ENCODE assay signal across 9 cellular contexts in the genomic region with DNA sequence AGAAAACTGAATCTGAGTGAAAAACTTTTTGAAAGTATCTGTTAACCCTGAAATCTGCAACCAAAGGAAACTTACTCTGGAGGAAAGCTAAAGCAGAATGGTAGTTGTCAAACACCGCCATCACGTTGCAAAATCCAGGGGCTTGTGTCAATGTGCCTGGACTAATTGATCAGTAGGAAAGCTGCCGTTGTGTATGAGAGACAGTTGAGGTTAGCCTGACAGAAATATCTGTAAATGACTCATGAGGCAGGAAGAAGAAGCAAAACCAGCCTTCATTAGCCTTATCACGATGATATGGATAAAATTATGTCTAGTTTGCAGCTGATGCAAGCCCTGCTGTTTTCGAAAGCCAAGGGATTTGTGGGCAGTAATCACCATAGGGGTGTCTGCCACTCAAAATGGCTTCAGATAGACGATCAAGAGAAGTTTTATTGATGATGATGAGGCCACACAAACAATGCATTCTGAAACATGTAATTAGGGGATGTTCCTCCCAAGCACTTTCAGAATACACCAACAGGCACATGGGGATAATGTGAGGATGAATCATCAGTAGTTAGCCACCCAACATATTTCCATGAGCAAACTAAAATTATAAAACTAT. TPM values are rescaled to one million over a fixed set of nuclear protein-coding genes. Genes with fewer than 3 reads are reported as not detected.
DNase-seq lines count a peak whose midpoint lies in the region; ATAC-seq and TF ChIP-seq lines count a peak whose summit lies in the region.
"Had no signal": no experiment of that assay in that cellular context is flagged by ENCODE, and none has a peak within 500 bp of the region (broad histone marks: within the 10 kb centered on the region; RNA-seq: fewer than 3 reads in every experiment).

No MANE protein-coding gene starts in this region.

- H2AFZ ChIP-seq in mammary epithelial cell (ENCODE audit: low read depth, low read length) = no peak overlapping the region

- peak overlapping the region; percentile 91 for H3K27ac Mint-ChIP-seq in T-helper 1 cell treated with Interleukin-12 subunit alpha and Interleukin-12 subunit beta and Interleukin-4 antibody, amounts not matched to agents 30 μg/mL and 1 μg/mL, for 36 hours
- H3K27ac Mint-ChIP-seq in type B pancreatic cell (peak overlapping the region; percentile 82), endothelial cell (ENCODE audit: unreplicated experiment) (no peak overlapping the region)

- dilution Hi-C loops in mammary epithelial cell (cut with HindIII; ENCODE audit: low sequenced_read_pairs) = loop anchor here (5.0 kb wide), 1 partner anchor 50 kb away; no protein-coding TSS in a partner anchor

- H3K4me1 ChIP-seq in breast epithelium (no peaks in the 10 kb centered on the region), mammary epithelial cell (ENCODE audit: insufficient read depth, low read length) (peaks cover 4% of the 10 kb centered on the region)

- TF ChIP-seq CTCF in breast epithelium (IDR thresholded peaks at IDR 0.05) = no peak
- TF ChIP-seq CTCF in mammary epithelial cell (conservative IDR thresholded peaks at IDR 0.05 in 1 of 2, IDR thresholded peaks at IDR 0.05 in 1 of 2; ENCODE audit: extremely low read depth in 1 of 2, insufficient read depth in 1 of 2, low read depth in 1 of 2, low read length in 2 of 2) = no peak
- no peak for TF ChIP-seq CTCF in fibroblast of the aortic adventitia (IDR thresholded peaks at IDR 0.05; ENCODE audit: insufficient read depth, low read length)
- no peak for TF ChIP-seq CTCF in type B pancreatic cell (conservative IDR thresholded peaks at IDR 0.05)
- TF ChIP-seq CTCF in endothelial cell (IDR thresholded peaks at IDR 0.05; ENCODE audit: unreplicated experiment) = no peak

- H3K36me3 ChIP-seq in breast epithelium = no peaks in the 10 kb centered on the region
- no peaks in the 10 kb centered on the region for H3K36me3 ChIP-seq in mammary epithelial cell (ENCODE audit: insufficient read depth, low read length)

- no peak for TF ChIP-seq POLR2A in breast epithelium (IDR thresholded peaks at IDR 0.05)

- H3K36me3 Mint-ChIP-seq in T-helper 1 cell treated with Interleukin-12 subunit alpha and Interleukin-12 subunit beta and Interleukin-4 antibody, amounts not matched to agents 30 μg/mL and 1 μg/mL, for 36 hours (ENCODE audit: low read depth) = no peaks in the 10 kb centered on the region
- H3K36me3 Mint-ChIP-seq in type B pancreatic cell = no peaks in the 10 kb centered on the region
- peaks cover 5% of the 10 kb centered on the region for H3K36me3 Mint-ChIP-seq in endothelial cell (ENCODE audit: low read depth, unreplicated experiment)

- H4K20me1 ChIP-seq in mammary epithelial cell (ENCODE audit: insufficient read depth, low read length) = no peaks in the 10 kb centered on the region

- H3K79me2 ChIP-seq in mammary epithelial cell (ENCODE audit: insufficient read depth, low read length) = no peaks in the 10 kb centered on the region

- H3K4me3 ChIP-seq in breast epithelium (peak overlapping the region in 1 of 3 donors; percentile 15), mammary epithelial cell (replicated peaks in 1 of 3; ENCODE audit: insufficient read depth in 1 of 3, low read depth in 2 of 3, low read length in 3 of 3) (no peak overlapping the region), fibroblast of the aortic adventitia (ENCODE audit: low read depth, low read length) (no peak overlapping the region)

- in situ Hi-C loops in mammary epithelial cell (cut with MboI; ENCODE audit: low sequenced_read_pairs in 2 of 2) = no loop called here

- CTCF ChIA-PET in mammary epithelial cell (lab: Charles Lee; ENCODE audit: low non-redundant PET) = no interaction called here

- H3K27me3 ChIP-seq in breast epithelium (no peaks in the 10 kb centered on the region), mammary epithelial cell (ENCODE audit: insufficient read depth, low read length) (peaks cover 3% of the 10 kb centered on the region)

- DNase-seq in breast epithelium (ENCODE audit: low spot score in 2 of 2) = no peak
- no peak for DNase-seq in mammary epithelial cell
- DNase-seq in fibroblast of the aortic adventitia (ENCODE audit: low read depth) = peak; percentile 57
- DNase-seq in type B pancreatic cell (ENCODE audit: extremely low spot score, unreplicated experiment) = no peak
- DNase-seq in NCI-H2029 treated with DMSO at 0.1 percent for 48 hours (lab: John Stamatoyannopoulos, UW) = no peak
- no peak for DNase-seq in endothelial cell (ENCODE audit: low spot score)

- ATAC-seq in GM21576 (IDR thresholded peaks at IDR 0.05; ENCODE audit: unreplicated experiment) = no peak

- H3K9me3 Mint-ChIP-seq in T-helper 1 cell treated with Interleukin-12 subunit alpha and Interleukin-12 subunit beta and Interleukin-4 antibody, amounts not matched to agents 30 μg/mL and 1 μg/mL, for 36 hours = no peaks in the 10 kb centered on the region
- H3K9me3 Mint-ChIP-seq in type B pancreatic cell (no peaks in the 10 kb centered on the region), endothelial cell (ENCODE audit: unreplicated experiment) (no peaks in the 10 kb centered on the region)

- WGBS in mammary epithelial cell (ENCODE audit: low coverage, missing lambda C conversion rate) = 75% methylated on average over 4 of the region's 6 CpGs

- H3K27me3 Mint-ChIP-seq in T-helper 1 cell treated with Interleukin-12 subunit alpha and Interleukin-12 subunit beta and Interleukin-4 antibody, amounts not matched to agents 30 μg/mL and 1 μg/mL, for 36 hours (ENCODE audit: low read depth) = peaks cover 6% of the 10 kb centered on the region
- H3K27me3 Mint-ChIP-seq in type B pancreatic cell = peaks cover 6% of the 10 kb centered on the region
- H3K27me3 Mint-ChIP-seq in endothelial cell (ENCODE audit: unreplicated experiment) = peaks cover 6% of the 10 kb centered on the region

- no peak overlapping the region for H3K9ac ChIP-seq in mammary epithelial cell (ENCODE audit: insufficient read depth, low read length)

- no peak overlapping the region for H3K4me2 ChIP-seq in mammary epithelial cell (ENCODE audit: insufficient read depth, low read depth, low read length)

- peaks cover 40% of the 10 kb centered on the region for H3K4me1 Mint-ChIP-seq in T-helper 1 cell treated with Interleukin-12 subunit alpha and Interleukin-12 subunit beta and Interleukin-4 antibody, amounts not matched to agents 30 μg/mL and 1 μg/mL, for 36 hours (ENCODE audit: low read depth)
- H3K4me1 Mint-ChIP-seq in type B pancreatic cell (ENCODE audit: unreplicated experiment) = peaks cover 47% of the 10 kb centered on the region
- peaks cover 20% of the 10 kb centered on the region for H3K4me1 Mint-ChIP-seq in endothelial cell (ENCODE audit: unreplicated experiment)

- no TSS peak for BruUV-seq in mammary epithelial cell (replicated peaks; lab: Mats Ljungman, UMichigan)

- H3K27ac ChIP-seq in breast epithelium (peak overlapping the region; percentile 40 to 72), mammary epithelial cell (ENCODE audit: insufficient read depth, low read depth, low read length) (no peak overlapping the region)

- intact Hi-C loops in breast epithelium (cut with DNase I; ENCODE audit: low total_unique reads) (loop anchor here (10.0 kb wide), 1 partner anchor 117 kb away; a partner anchor contains a TSS), mammary epithelial cell (cut with micrococcal nuclease) (no loop called here)

- H3K4me3 Mint-ChIP-seq in T-helper 1 cell treated with Interleukin-12 subunit alpha and Interleukin-12 subunit beta and Interleukin-4 antibody, amounts not matched to agents 30 μg/mL and 1 μg/mL, for 36 hours = peak overlapping the region; percentile 41
- H3K4me3 Mint-ChIP-seq in type B pancreatic cell = no peak overlapping the region
- no peak overlapping the region for H3K4me3 Mint-ChIP-seq in endothelial cell (ENCODE audit: unreplicated experiment)

- H3K9me3 ChIP-seq in breast epithelium (no peaks in the 10 kb centered on the region), mammary epithelial cell (replicated peaks; ENCODE audit: insufficient read depth, low read length) (no peaks in the 10 kb centered on the region)

RNA-seq across cellular contexts. Expression of a gene that starts 8.9 kb away (rescaled TPM):
- total RNA-seq in breast epithelium (not detected), mammary epithelial cell (not detected), fibroblast of the aortic adventitia (ENCODE audit: low replicate concordance) (not detected in 2 replicates), type B pancreatic cell (ENCODE audit: low replicate concordance) (not detected in 2 replicates), endothelial cell (ENCODE audit: unreplicated experiment) (0.72 TPM)
- polyA plus RNA-seq in mammary epithelial cell = not detected
- polyA minus RNA-seq in mammary epithelial cell = not detected
- total RNA-seq: pulmonary artery endothelial cell had no signal
